27 cellular contexts compared by ENCODE assay signal in genomic region chr2:7704296-7704865, GRCh38.
DNase-seq lines count a peak whose midpoint lies in the region; ATAC-seq and TF ChIP-seq lines count a peak whose summit lies in the region.
"Had no signal": no experiment of that assay in that cellular context is flagged by ENCODE, and none has a peak within 500 bp of the region (broad histone marks: within the 10 kb centered on the region; RNA-seq: fewer than 3 reads in every experiment).

No MANE protein-coding gene starts in this region.

- H3K79me2 ChIP-seq in GM23338 (replicated peaks; ENCODE audit: insufficient read depth) = no peaks in the 10 kb centered on the region
- no peaks in the 10 kb centered on the region for H3K79me2 ChIP-seq in SU-DHL-6 (ENCODE audit: insufficient read depth, low read length)
- H3K79me2 ChIP-seq: parathyroid adenoma had no signal

- peaks cover 6% of the 10 kb centered on the region; the same call in 2 of the 3 replicates for H3K9me3 Mint-ChIP-seq in GM23338
- no peaks in the 10 kb centered on the region for H3K9me3 Mint-ChIP-seq in MCF 10A (ENCODE audit: unreplicated experiment)
- H3K9me3 Mint-ChIP-seq: activated CD8-positive, alpha-beta T cell treated with anti-CD3 and anti-CD28 coated beads for 36 hours; activated naive CD4-positive, alpha-beta T cell treated with anti-CD3 and anti-CD28 coated beads, Interleukin-2, amount 10 ng/mL, durations not matched to agents 7 days and 5 days; stimulated activated naive B cell treated with anti-CD40 and anti-IgM and Interleukin-4, amounts not matched to agents 10 μg/mL and 1 μg/mL and 100 μg/mL, for 72 hours had no signal

- CTCF ChIA-PET in MCF 10A (lab: Yijun Ruan, JAX) = no interaction called here

- H3K9ac ChIP-seq in SU-DHL-6 (ENCODE audit: low read length) (no peak overlapping the region), iPS-20b (ENCODE audit: low read depth, low read length) (no peak overlapping the region)
- H3K9ac ChIP-seq: parathyroid adenoma had no signal

- H2AFZ ChIP-seq in GM23338 = no peak overlapping the region
- H2AFZ ChIP-seq in SU-DHL-6 (ENCODE audit: low read depth, low read length, severe bottlenecking) = no peak overlapping the region
- H2AFZ ChIP-seq: parathyroid adenoma had no signal

- TF ChIP-seq CTCF in GM23338 (conservative IDR thresholded peaks at IDR 0.05; ENCODE audit: low read depth in 2 of 2) = no peak
- no peak for TF ChIP-seq CTCF in SU-DHL-6 (IDR thresholded peaks at IDR 0.05; ENCODE audit: insufficient read depth, low read length, poor library complexity, severe bottlenecking)
- no peak for TF ChIP-seq CTCF in MCF 10A (IDR thresholded peaks at IDR 0.05; ENCODE audit: unreplicated experiment)

- POLR2A ChIA-PET in MCF 10A (lab: Yijun Ruan, JAX) = interaction anchor here (0.6 kb wide), 1 partner anchor 815 kb away, joined by 3 read pairs; no protein-coding TSS in a partner anchor

- no peak for ATAC-seq in GM23338
- ATAC-seq in GM18498 (IDR thresholded peaks at IDR 0.05; ENCODE audit: unreplicated experiment) = no peak
- ATAC-seq: activated CD4-positive, alpha-beta T cell treated with anti-CD3 and anti-CD28 coated beads for 36 hours; activated CD8-positive, alpha-beta T cell treated with anti-CD3 and anti-CD28 coated beads for 36 hours; stimulated activated naive B cell treated with anti-CD40 and anti-IgM and Interleukin-4, amounts not matched to agents 10 μg/mL and 1 μg/mL and 100 μg/mL, for 72 hours had no signal

- H3K4me3 Mint-ChIP-seq in GM23338 (peak overlapping the region; percentile 17; the same call in 1 of the 3 replicates), MCF 10A (ENCODE audit: unreplicated experiment) (no peak overlapping the region)
- H3K4me3 Mint-ChIP-seq: activated CD4-positive, alpha-beta T cell treated with anti-CD3 and anti-CD28 coated beads for 36 hours; activated CD8-positive, alpha-beta T cell treated with anti-CD3 and anti-CD28 coated beads for 36 hours; activated naive CD4-positive, alpha-beta T cell treated with anti-CD3 and anti-CD28 coated beads, Interleukin-2, amount 10 ng/mL, durations not matched to agents 7 days and 5 days; activated T-helper 1 cell treated with anti-CD3 and anti-CD28 coated beads, Interleukin-12 subunit alpha, Interleukin-12 subunit beta, Interleukin-2, Interleukin-4 antibody, amounts not matched to agents 30 ng/mL and 10 ng/mL and 1 ng/mL, durations not matched to agents 14 hours and 24 hours and 36 hours; CD4-positive, CD25-positive, alpha-beta regulatory T cell; stimulated activated naive B cell treated with anti-CD40 and anti-IgM and Interleukin-4, amounts not matched to agents 10 μg/mL and 1 μg/mL and 100 μg/mL, for 72 hours had no signal

- H3K27ac Mint-ChIP-seq in GM23338 (no peak overlapping the region; the same call in 1 of the 2 replicates), MCF 10A (ENCODE audit: low read depth, unreplicated experiment) (no peak overlapping the region)
- H3K27ac Mint-ChIP-seq: activated CD4-positive, alpha-beta T cell treated with anti-CD3 and anti-CD28 coated beads for 36 hours; activated CD8-positive, alpha-beta T cell treated with anti-CD3 and anti-CD28 coated beads for 36 hours; activated naive CD4-positive, alpha-beta T cell treated with anti-CD3 and anti-CD28 coated beads, Interleukin-2, amount 10 ng/mL, durations not matched to agents 7 days and 5 days; activated T-helper 1 cell treated with anti-CD3 and anti-CD28 coated beads, Interleukin-12 subunit alpha, Interleukin-12 subunit beta, Interleukin-2, Interleukin-4 antibody, amounts not matched to agents 30 ng/mL and 10 ng/mL and 1 ng/mL, durations not matched to agents 14 hours and 24 hours and 36 hours; CD4-positive, CD25-positive, alpha-beta regulatory T cell; stimulated activated naive B cell treated with anti-CD40 and anti-IgM and Interleukin-4, amounts not matched to agents 10 μg/mL and 1 μg/mL and 100 μg/mL, for 72 hours had no signal

- H3K9me3 ChIP-seq in SU-DHL-6 (ENCODE audit: insufficient read depth, low read length) = no peaks in the 10 kb centered on the region
- H3K9me3 ChIP-seq in iPS-20b (ENCODE audit: insufficient read depth, low read depth, low read length) = no peaks in the 10 kb centered on the region
- H3K9me3 ChIP-seq: SJCRH30, upper lobe of left lung had no signal

- H3K27me3 Mint-ChIP-seq in GM23338 (ENCODE audit: insufficient read depth, low read depth, poor library complexity) (peaks cover 5% of the 10 kb centered on the region), MCF 10A (ENCODE audit: insufficient read depth, unreplicated experiment) (no peaks in the 10 kb centered on the region)
- H3K27me3 Mint-ChIP-seq: activated CD4-positive, alpha-beta T cell treated with anti-CD3 and anti-CD28 coated beads for 36 hours; activated CD8-positive, alpha-beta T cell treated with anti-CD3 and anti-CD28 coated beads for 36 hours; activated naive CD4-positive, alpha-beta T cell treated with anti-CD3 and anti-CD28 coated beads, Interleukin-2, amount 10 ng/mL, durations not matched to agents 7 days and 5 days; stimulated activated naive B cell treated with anti-CD40 and anti-IgM and Interleukin-4, amounts not matched to agents 10 μg/mL and 1 μg/mL and 100 μg/mL, for 72 hours had no signal

- intact Hi-C loops in MCF 10A (cut with micrococcal nuclease) = no loop called here

- peak overlapping the region; percentile 57 for H3K4me2 ChIP-seq in GM23338
- peak overlapping the region; percentile 17 for H3K4me2 ChIP-seq in SU-DHL-6 (ENCODE audit: low read depth, low read length, poor library complexity, severe bottlenecking)

- H3K4me3 ChIP-seq in GM23338 (0 out of 2 replicates have a peak overlapping the region, but pooled peaks have one; percentile 2), SU-DHL-6 (ENCODE audit: insufficient read depth, low read length, poor library complexity, severe bottlenecking) (no peak overlapping the region), iPS-20b (ENCODE audit: low read length) (peak overlapping the region; percentile 5; the same call in 1 of the 2 replicates)
- H3K4me3 ChIP-seq: SJCRH30, skin epidermis, upper lobe of left lung had no signal

- H3K36me3 Mint-ChIP-seq in GM23338 (ENCODE audit: low read depth) = peaks cover 11% of the 10 kb centered on the region; the same call in 2 of the 3 replicates
- no peaks in the 10 kb centered on the region for H3K36me3 Mint-ChIP-seq in MCF 10A (ENCODE audit: insufficient read depth, unreplicated experiment)
- H3K36me3 Mint-ChIP-seq: activated naive CD4-positive, alpha-beta T cell treated with anti-CD3 and anti-CD28 coated beads, Interleukin-2, amount 10 ng/mL, durations not matched to agents 7 days and 5 days; CD4-positive, CD25-positive, alpha-beta regulatory T cell; stimulated activated naive B cell treated with anti-CD40 and anti-IgM and Interleukin-4, amounts not matched to agents 10 μg/mL and 1 μg/mL and 100 μg/mL, for 72 hours had no signal

- H3K27ac ChIP-seq in GM23338 (ENCODE audit: low read depth) (peak overlapping the region; percentile 75), SU-DHL-6 (ENCODE audit: low read depth, low read length) (no peak overlapping the region), iPS-20b (ENCODE audit: low read length) (no peak overlapping the region)
- H3K27ac ChIP-seq: 22Rv1, parathyroid adenoma, SJCRH30, skin epidermis, upper lobe of left lung had no signal

- BruUV-seq in MCF 10A (replicated peaks; lab: Mats Ljungman, UMichigan) = no TSS peak

- H3F3A ChIP-seq in GM23338 (replicated peaks; ENCODE audit: low read depth) (peaks cover 5% of the 10 kb centered on the region; the same call in 1 of the 2 replicates), SU-DHL-6 (ENCODE audit: insufficient read depth) (no peaks in the 10 kb centered on the region)

- H3K4me1 ChIP-seq in GM23338 (ENCODE audit: insufficient read depth) = peaks cover 43% of the 10 kb centered on the region
- H3K4me1 ChIP-seq in iPS-20b (ENCODE audit: insufficient read depth, low read length) = peaks cover 33% of the 10 kb centered on the region
- H3K4me1 ChIP-seq: parathyroid adenoma, SJCRH30, upper lobe of left lung had no signal

- DNase-seq in NCI-H146 (lab: John Stamatoyannopoulos, UW) = peak; percentile 32
- no peak for DNase-seq in NCI-H146 treated with DMSO at 0.1 percent for 48 hours (lab: John Stamatoyannopoulos, UW; ENCODE audit: unreplicated experiment)
- DNase-seq in GM23338 (ENCODE audit: low spot score) = no peak
- no peak for DNase-seq in MCF 10A (ENCODE audit: unreplicated experiment)
- DNase-seq in amygdala (lab: John Stamatoyannopoulos, UW) = no peak
- DNase-seq: activated CD4-positive, alpha-beta T cell treated with anti-CD3 and anti-CD28 coated beads for 36 hours; activated CD8-positive, alpha-beta memory T cell treated with anti-CD3 and anti-CD28 coated beads, Interleukin-2, amount 50 U/mL, for 48 hours; activated CD8-positive, alpha-beta T cell treated with anti-CD3 and anti-CD28 coated beads for 36 hours; activated naive CD4-positive, alpha-beta T cell treated with anti-CD3 and anti-CD28 coated beads, Interleukin-2, amount 10 ng/mL, durations not matched to agents 7 days and 5 days; anterior cingulate cortex; CD4-positive, CD25-positive, alpha-beta regulatory T cell; effector CD4-positive, alpha-beta T cell; head of caudate nucleus; kidney; NCI-H1436 treated with DMSO at 0.1 percent for 48 hours; NCI-H524; SJCRH30; stimulated activated naive B cell treated with anti-CD40 and anti-IgM and Interleukin-4, amounts not matched to agents 10 μg/mL and 1 μg/mL and 100 μg/mL, for 72 hours; T-helper 9 cell; upper lobe of left lung had no signal

- H4K20me1 ChIP-seq in GM23338 (replicated peaks; ENCODE audit: insufficient read depth) = no peaks in the 10 kb centered on the region
- H4K20me1 ChIP-seq in SU-DHL-6 (ENCODE audit: low read depth, low read length) = no peaks in the 10 kb centered on the region

- peaks cover 37% of the 10 kb centered on the region for H3K4me1 Mint-ChIP-seq in GM23338
- peaks cover 17% of the 10 kb centered on the region for H3K4me1 Mint-ChIP-seq in MCF 10A (ENCODE audit: insufficient read depth, unreplicated experiment)
- H3K4me1 Mint-ChIP-seq: CD4-positive, CD25-positive, alpha-beta regulatory T cell had no signal

- H3K9me2 ChIP-seq in GM23338 (ENCODE audit: insufficient read depth) (peaks cover 37% of the 10 kb centered on the region), SU-DHL-6 (replicated peaks; ENCODE audit: insufficient read depth, low read length) (no peaks in the 10 kb centered on the region)

- no peaks in the 10 kb centered on the region for H3K36me3 ChIP-seq in GM23338 (ENCODE audit: insufficient read depth)
- H3K36me3 ChIP-seq in SU-DHL-6 (ENCODE audit: low read length) = no peaks in the 10 kb centered on the region
- H3K36me3 ChIP-seq in iPS-20b (ENCODE audit: insufficient read depth, low read depth, low read length) = no peaks in the 10 kb centered on the region
- H3K36me3 ChIP-seq: SJCRH30, upper lobe of left lung had no signal

- H3K27me3 ChIP-seq in GM23338 (ENCODE audit: insufficient read depth) (no peaks in the 10 kb centered on the region), SU-DHL-6 (ENCODE audit: low read length) (no peaks in the 10 kb centered on the region), iPS-20b (ENCODE audit: insufficient read depth, low read length) (no peaks in the 10 kb centered on the region)
- H3K27me3 ChIP-seq: SJCRH30, upper lobe of left lung had no signal
